9 cellular contexts compared by ENCODE assay signal in genomic region chr10:75408911-75409885, GRCh38. TPM values are rescaled to one million over a fixed set of nuclear protein-coding genes. Genes with fewer than 3 reads are reported as not detected.
DNase-seq lines count a peak whose midpoint lies in the region; ATAC-seq, FAIRE-seq and TF ChIP-seq lines count a peak whose summit lies in the region.
"Had no signal": no experiment of that assay in that cellular context is flagged by ENCODE, and none has a peak within 500 bp of the region (broad histone marks: within the 10 kb centered on the region; RNA-seq: fewer than 3 reads in every experiment).

No MANE protein-coding gene starts in this region.

- BruUV-seq in OCI-LY7 (replicated peaks; lab: Mats Ljungman, UMichigan): no TSS peak

- no peaks in the 10 kb centered on the region for H3K9me3 ChIP-seq in OCI-LY7 (ENCODE audit: low read length)
- H3K9me3 ChIP-seq in kidney (ENCODE audit: control insufficient read depth in 1 of 2, low read length in 2 of 2): no peaks in the 10 kb centered on the region

- TF ChIP-seq CTCF in OCI-LY7 (conservative IDR thresholded peaks at IDR 0.05; ENCODE audit: low read length) (no peak), kidney (IDR thresholded peaks at IDR 0.05; ENCODE audit: borderline replicate concordance, extremely low read depth, insufficient read depth) (no peak)

- H3K4me3 Mint-ChIP-seq in central memory CD8-positive, alpha-beta T cell: peak overlapping the region; percentile 47

- FAIRE-seq in kidney (lab: Jason Lieb, UNC): no peak
- FAIRE-seq: G401.6 had no signal

- H3K36me3 ChIP-seq in OCI-LY7 (ENCODE audit: insufficient read depth, low read length): no peaks in the 10 kb centered on the region
- no peaks in the 10 kb centered on the region for H3K36me3 ChIP-seq in kidney (ENCODE audit: control insufficient read depth in 1 of 2, insufficient read depth in 2 of 2, low read length in 2 of 2)

- peak overlapping the region; percentile 64 for H3K4me3 ChIP-seq in OCI-LY7 (ENCODE audit: low read depth, low read length, poor library complexity, severe bottlenecking)
- H3K4me3 ChIP-seq in kidney (ENCODE audit: low read length in 2 of 2): peak overlapping the region; percentile 59 to 88

- DNase-seq in NCI-H2081 (lab: John Stamatoyannopoulos, UW): peak; percentile 68 to 76
- no peak for DNase-seq in NCI-H2081 treated with DMSO at 0.1 percent for 48 hours (lab: John Stamatoyannopoulos, UW)
- peak; percentile 37 for DNase-seq in OCI-LY7 (ENCODE audit: low spot score)
- DNase-seq in central memory CD8-positive, alpha-beta T cell (ENCODE audit: low spot score in 2 of 2): no peak
- DNase-seq in kidney: peak; percentile 91
- DNase-seq in stimulated activated CD4-positive, alpha-beta T cell treated with anti-CD3 and anti-CD28 coated beads, Interleukin-4, amount 100 ng/mL, for 1 hour: peak; percentile 33

- H3K27ac ChIP-seq in OCI-LY7 (ENCODE audit: low read depth, low read length, poor library complexity, severe bottlenecking) (no peak overlapping the region), kidney (ENCODE audit: low read depth in 2 of 2, low read length in 2 of 2) (peak overlapping the region; percentile 91 to 93)

- H3K4me2 ChIP-seq in OCI-LY7 (ENCODE audit: low read length): peak overlapping the region; percentile 60

- H3K27me3 Mint-ChIP-seq in central memory CD8-positive, alpha-beta T cell: peaks cover 76% of the 10 kb centered on the region

- CTCF ChIA-PET in OCI-LY7 (lab: Charles Lee; ENCODE audit: unreplicated experiment): interaction anchor here (0.6 kb wide), 1 partner anchor 16 kb away, joined by 24 read pairs; no protein-coding TSS in a partner anchor

- H4K20me1 ChIP-seq in OCI-LY7 (ENCODE audit: insufficient read depth, low read length): no peaks in the 10 kb centered on the region

- peak; percentile 55 for ATAC-seq in HG02870 (IDR thresholded peaks at IDR 0.05; ENCODE audit: unreplicated experiment)
- no peak for ATAC-seq in central memory CD8-positive, alpha-beta T cell (replicated peaks; ENCODE audit: extremely low read depth, poor library complexity, severe bottlenecking)
- ATAC-seq in HG03439 (IDR thresholded peaks at IDR 0.05; ENCODE audit: unreplicated experiment): no peak

- POLR2A ChIA-PET in OCI-LY7 (lab: Charles Lee): no interaction called here

- intact Hi-C loops in OCI-LY7 (cut with micrococcal nuclease; ENCODE audit: unreplicated experiment) (no loop called here), kidney (cut with DNase I) (loop anchor here (10.0 kb wide), 1 partner anchor 506 kb away; no protein-coding TSS in a partner anchor)

- H2AFZ ChIP-seq in OCI-LY7 (ENCODE audit: low read length): peak overlapping the region; percentile 37

- H3K27ac Mint-ChIP-seq in central memory CD8-positive, alpha-beta T cell (ENCODE audit: low read depth): no peak overlapping the region

- peaks cover 3% of the 10 kb centered on the region for H3K4me1 ChIP-seq in OCI-LY7 (ENCODE audit: insufficient read depth, low read length, poor library complexity, severe bottlenecking)
- H3K4me1 ChIP-seq in kidney (ENCODE audit: control insufficient read depth in 1 of 2, insufficient read depth in 1 of 2, low read depth in 1 of 2, low read length in 2 of 2): peaks cover 6 to 8% of the 10 kb centered on the region in 2 donors

- no peaks in the 10 kb centered on the region for H3K9me2 ChIP-seq in OCI-LY7 (ENCODE audit: insufficient read depth, low read length)

- peaks cover 5% of the 10 kb centered on the region for H3K4me1 Mint-ChIP-seq in central memory CD8-positive, alpha-beta T cell

- peaks cover 5% of the 10 kb centered on the region for H3K9me3 Mint-ChIP-seq in central memory CD8-positive, alpha-beta T cell

- no peaks in the 10 kb centered on the region for H3K79me2 ChIP-seq in OCI-LY7 (ENCODE audit: insufficient read depth, low read depth, low read length)

- peaks cover 2% of the 10 kb centered on the region for H3K36me3 Mint-ChIP-seq in central memory CD8-positive, alpha-beta T cell (ENCODE audit: insufficient read depth)

- H3K9ac ChIP-seq in kidney (ENCODE audit: low read length in 2 of 2): peak overlapping the region; percentile 59 to 82

RNA-seq across cellular contexts. Expression of gene ZNF503, which starts 7.6 kb away (rescaled TPM):
- total RNA-seq in OCI-LY7 (2014; rRNA removed; shearing (Covaris generic)): not detected in 2 replicates
- total RNA-seq in OCI-LY7 (2022): not detected in 2 replicates
- total RNA-seq in kidney: 34.7 TPM
- 45.8 TPM for polyA plus RNA-seq in kidney (ENCODE audit: insufficient read depth, low read depth, low replicate concordance)

RNA-seq across cellular contexts. Expression of gene LRMDA, which starts 22.2 kb away (rescaled TPM):
- total RNA-seq in OCI-LY7 (2014; rRNA removed; shearing (Covaris generic)): not detected in 2 replicates
- total RNA-seq in OCI-LY7 (2022): not detected in 2 replicates
- 23.2 TPM for total RNA-seq in kidney
- polyA plus RNA-seq in kidney (ENCODE audit: insufficient read depth, low read depth, low replicate concordance): 48.6 TPM

Comparison
In these comparisons a context has a peak if more than half of its experiments do, and no peak if none do; other contexts are left out.
1. DNase-seq: peak in NCI-H2081 (2 of 2), OCI-LY7 (single experiment), kidney (single experiment) and stimulated activated CD4-positive, alpha-beta T cell treated with anti-CD3 and anti-CD28 coated beads, Interleukin-4, amount 100 ng/mL, for 1 hour (single experiment); none in NCI-H2081 treated with DMSO at 0.1 percent for 48 hours (single experiment) and central memory CD8-positive, alpha-beta T cell (0 of 2).
2. RNA of gene ZNF503, which starts 7.6 kb away (total RNA-seq): 34.7 TPM in kidney (single experiment); not detected in OCI-LY7; every median in the first group is over 10 times any median in the second.
3. RNA of gene LRMDA, which starts 22.2 kb away (total RNA-seq): 23.2 TPM in kidney (single experiment); not detected in OCI-LY7; every median in the first group is over 10 times any median in the second.